In genomic region chr16:5117300-5118087, GRCh38 we compare ENCODE assay signal across 8 cellular contexts. TPM values are rescaled to one million over a fixed set of nuclear protein-coding genes. Genes with fewer than 3 reads are reported as not detected.
A peak's percentile ranks its signal among the peaks of the same experiment; 100 is the strongest.
DNase-seq lines count a peak whose midpoint lies in the region; ATAC-seq and TF ChIP-seq lines count a peak whose summit lies in the region.
"Not testable (repeated sequence)": the region's sequence is repeated elsewhere in the genome, so short reads cannot be mapped to it uniquely, and the experiment has no call there.
"Had no signal": no experiment of that assay in that cellular context is flagged by ENCODE, and none has a peak within 500 bp of the region (broad histone marks: within the 10 kb centered on the region; RNA-seq: fewer than 3 reads in every experiment).

No MANE protein-coding gene starts in this region.

- not testable (repeated sequence) for TF ChIP-seq CTCF in GM13976 (IDR thresholded peaks at IDR 0.05; ENCODE audit: borderline replicate concordance, control extremely low read depth, extremely low read depth, insufficient read depth, missing control alignments); breast epithelium (IDR thresholded peaks at IDR 0.05)

- in situ Hi-C loops in GM13976 (cut with MboI; ENCODE audit: low sequenced_read_pairs, unreplicated experiment): not testable (repeated sequence)

- not testable (repeated sequence) for TF ChIP-seq POLR2A in breast epithelium (IDR thresholded peaks at IDR 0.05)

- not testable (repeated sequence) for H3K27ac ChIP-seq in breast epithelium; right cardiac atrium (ENCODE audit: low read length)

- WGBS in right cardiac atrium: 13% methylated on average over 20 of the region's 20 CpGs

- peak; percentile 5 for DNase-seq in GM13976 (ENCODE audit: low spot score)
- DNase-seq in NCI-H146 (lab: John Stamatoyannopoulos, UW): peak; percentile 33
- peak; percentile 96 for DNase-seq in OCI-M1 (lab: John Stamatoyannopoulos, UW)
- DNase-seq in activated CD8-positive, alpha-beta memory T cell treated with anti-CD3 and anti-CD28 coated beads for 24 hours: peak; percentile 61
- peak; percentile 30 to 52 for DNase-seq in breast epithelium (ENCODE audit: low spot score in 2 of 2)
- DNase-seq in right cardiac atrium: peak; percentile 67 to 88 (median 85)
- peak in 2 of 3 donors; percentile 8 to 12 for DNase-seq in stimulated activated CD4-positive, alpha-beta T cell treated with anti-CD3 and anti-CD28 coated beads, Interleukin-12 subunit alpha, Interleukin-12 subunit beta, amount 100 ng/mL, for 48 hours (ENCODE audit: low read depth in 2 of 3, low spot score in 1 of 3)

- not testable (repeated sequence) for H3K4me1 ChIP-seq in breast epithelium; right cardiac atrium (ENCODE audit: control insufficient read depth, insufficient read depth, low read length)

- intact Hi-C loops in breast epithelium (cut with DNase I; ENCODE audit: low total_unique reads); right cardiac atrium (cut with DNase I): not testable (repeated sequence)

- peak overlapping the region in 2 of 3 donors; percentile 17 to 52 for H3K4me3 ChIP-seq in breast epithelium
- H3K4me3 ChIP-seq in right cardiac atrium (ENCODE audit: low read length): not testable (repeated sequence)

- H3K9me3 ChIP-seq in breast epithelium; right cardiac atrium (ENCODE audit: control insufficient read depth, low read length): not testable (repeated sequence)

- not testable (repeated sequence) for H3K27me3 ChIP-seq in breast epithelium; right cardiac atrium (ENCODE audit: control insufficient read depth, insufficient read depth)

- not testable (repeated sequence) for ATAC-seq in right cardiac atrium

- not testable (repeated sequence) for H3K36me3 ChIP-seq in breast epithelium

RNA-seq across cellular contexts. Expression of gene EEF2KMT, which starts 19.9 kb away (rescaled TPM):
- 10 to 100 TPM in 2 of 3 donors, 1 to 10 TPM in 1; 9.4 to 10.2 (median 10.2) TPM for total RNA-seq in breast epithelium
- total RNA-seq in right cardiac atrium: 1 to 10 TPM; 4.6 to 6.9 (median 5.6) TPM
- 4.4 TPM for polyA plus RNA-seq in right cardiac atrium

RNA-seq across cellular contexts. Expression of gene ALG1, which starts 45.9 kb away (rescaled TPM):
- total RNA-seq in breast epithelium: 10 to 100 TPM; 14.4 to 21.2 (median 16.7) TPM
- total RNA-seq in right cardiac atrium: 10 to 100 TPM in 2 of 4 donors, 1 to 10 TPM in 2; 9.3 to 11.4 (median 10.1) TPM
- polyA plus RNA-seq in right cardiac atrium: 8.0 TPM

RNA-seq across cellular contexts. Expression of gene C16orf89, which starts 51.7 kb away (rescaled TPM):
- total RNA-seq in breast epithelium (10 to 100 TPM in 1 of 3 donors, 1 to 10 TPM in 2; 5.1 to 10.2 (median 6.4) TPM), right cardiac atrium (1 to 10 TPM; 3.2 to 9.7 (median 6.8) TPM)
- polyA plus RNA-seq in right cardiac atrium: 10.9 TPM
- total RNA-seq: activated B cell treated with CpG ODN at 0.5 μM for 24 hours had no signal

Comparison
In these comparisons a context has a peak if more than half of its experiments do, and no peak if none do; other contexts are left out.
1. DNase-seq: peak in every context shown above with its lines; median percentile 96 in OCI-M1; 85 in right cardiac atrium; 61 in activated CD8-positive, alpha-beta memory T cell treated with anti-CD3 and anti-CD28 coated beads for 24 hours; 41 in breast epithelium; 33 in NCI-H146; 10 in stimulated activated CD4-positive, alpha-beta T cell treated with anti-CD3 and anti-CD28 coated beads, Interleukin-12 subunit alpha, Interleukin-12 subunit beta, amount 100 ng/mL, for 48 hours; 5 in GM13976.